1 cellular context compared by ENCODE assay signal in the genomic region with DNA sequence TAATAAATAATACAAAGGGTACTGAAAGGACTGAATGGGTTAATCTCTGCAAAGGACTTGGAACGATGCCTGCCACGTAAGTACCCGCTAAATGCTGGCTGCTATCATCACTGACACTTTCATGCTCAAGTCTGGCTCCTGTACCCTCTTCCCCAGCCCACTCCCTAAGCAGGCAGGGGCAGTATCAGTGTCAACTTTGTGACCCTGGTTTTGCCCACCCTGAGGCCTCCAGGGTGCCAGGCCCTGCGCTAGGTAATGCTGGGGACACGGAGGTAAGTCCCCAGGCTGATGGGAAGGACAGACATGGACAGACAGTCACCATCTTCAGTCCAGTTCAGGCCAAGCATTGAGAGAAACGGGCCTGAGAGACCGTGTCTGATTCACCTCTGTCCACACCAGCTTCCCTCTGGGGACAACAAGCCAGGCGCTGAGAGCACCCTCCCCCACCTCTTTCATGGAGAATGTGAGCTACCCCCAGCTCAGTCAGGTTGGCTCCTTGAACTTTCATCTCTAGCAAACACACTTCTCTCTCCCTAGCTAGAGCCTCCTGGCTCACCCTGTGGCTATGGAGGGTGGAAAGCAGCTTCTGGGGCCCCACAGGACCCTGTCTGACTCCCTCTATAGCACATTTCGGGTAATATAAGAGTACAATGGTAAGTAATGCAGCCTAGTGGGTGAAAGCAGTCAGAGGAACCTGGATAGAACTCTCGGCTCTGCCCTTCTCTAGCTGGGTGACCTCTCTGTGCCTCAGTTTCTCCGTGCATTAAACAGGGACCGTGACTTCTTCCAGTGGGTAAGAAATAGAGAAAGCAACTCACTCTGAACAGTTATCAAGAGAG.
A peak's percentile ranks its signal among the peaks of the same experiment; 100 is the strongest.
TF ChIP-seq lines count a peak whose summit lies in the region.

No MANE protein-coding gene starts in this region.

TF ChIP-seq in HepG2, 621 proteins besides CTCF, POLR2A, EP300 and RAD21 (continued from another document and continues in another):
- no peak for TF ChIP-seq ZNF644 (CRISPR knock-in tag; IDR thresholded peaks at IDR 0.05; ENCODE audit: low read depth)
- TF ChIP-seq, protein P1, sequence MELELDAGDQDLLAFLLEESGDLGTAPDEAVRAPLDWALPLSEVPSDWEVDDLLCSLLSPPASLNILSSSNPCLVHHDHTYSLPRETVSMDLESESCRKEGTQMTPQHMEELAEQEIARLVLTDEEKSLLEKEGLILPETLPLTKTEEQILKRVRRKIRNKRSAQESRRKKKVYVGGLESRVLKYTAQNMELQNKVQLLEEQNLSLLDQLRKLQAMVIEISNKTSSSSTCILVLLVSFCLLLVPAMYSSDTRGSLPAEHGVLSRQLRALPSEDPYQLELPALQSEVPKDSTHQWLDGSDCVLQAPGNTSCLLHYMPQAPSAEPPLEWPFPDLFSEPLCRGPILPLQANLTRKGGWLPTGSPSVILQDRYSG (CRISPR knock-in tag; IDR thresholded peaks at IDR 0.05) = no peak; the same call in 1 of the 2 replicates
- TF ChIP-seq, protein P2, sequence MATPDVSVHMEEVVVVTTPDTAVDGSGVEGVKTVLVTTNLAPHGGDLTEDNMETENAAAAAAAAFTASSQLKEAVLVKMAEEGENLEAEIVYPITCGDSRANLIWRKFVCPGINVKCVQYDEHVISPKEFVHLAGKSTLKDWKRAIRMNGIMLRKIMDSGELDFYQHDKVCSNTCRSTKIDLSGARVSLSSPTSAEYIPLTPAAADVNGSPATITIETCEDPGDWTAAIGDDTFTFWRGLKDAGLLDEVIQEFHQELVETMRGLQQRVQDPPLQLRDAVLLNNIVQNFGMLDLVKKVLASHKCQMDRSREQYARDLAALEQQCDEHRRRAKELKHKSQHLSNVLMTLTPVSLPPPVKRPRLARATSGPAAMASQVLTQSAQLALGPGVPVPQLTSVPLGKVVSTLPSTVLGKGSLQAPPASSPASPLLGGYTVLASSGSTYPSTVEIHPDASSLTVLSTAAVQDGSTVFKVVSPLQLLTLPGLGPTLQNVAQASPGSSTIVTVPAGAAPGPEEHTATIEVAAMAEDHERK (CRISPR knock-in tag; IDR thresholded peaks at IDR 0.05; ENCODE audit: low read depth) = no peak
- TF ChIP-seq, protein P3, sequence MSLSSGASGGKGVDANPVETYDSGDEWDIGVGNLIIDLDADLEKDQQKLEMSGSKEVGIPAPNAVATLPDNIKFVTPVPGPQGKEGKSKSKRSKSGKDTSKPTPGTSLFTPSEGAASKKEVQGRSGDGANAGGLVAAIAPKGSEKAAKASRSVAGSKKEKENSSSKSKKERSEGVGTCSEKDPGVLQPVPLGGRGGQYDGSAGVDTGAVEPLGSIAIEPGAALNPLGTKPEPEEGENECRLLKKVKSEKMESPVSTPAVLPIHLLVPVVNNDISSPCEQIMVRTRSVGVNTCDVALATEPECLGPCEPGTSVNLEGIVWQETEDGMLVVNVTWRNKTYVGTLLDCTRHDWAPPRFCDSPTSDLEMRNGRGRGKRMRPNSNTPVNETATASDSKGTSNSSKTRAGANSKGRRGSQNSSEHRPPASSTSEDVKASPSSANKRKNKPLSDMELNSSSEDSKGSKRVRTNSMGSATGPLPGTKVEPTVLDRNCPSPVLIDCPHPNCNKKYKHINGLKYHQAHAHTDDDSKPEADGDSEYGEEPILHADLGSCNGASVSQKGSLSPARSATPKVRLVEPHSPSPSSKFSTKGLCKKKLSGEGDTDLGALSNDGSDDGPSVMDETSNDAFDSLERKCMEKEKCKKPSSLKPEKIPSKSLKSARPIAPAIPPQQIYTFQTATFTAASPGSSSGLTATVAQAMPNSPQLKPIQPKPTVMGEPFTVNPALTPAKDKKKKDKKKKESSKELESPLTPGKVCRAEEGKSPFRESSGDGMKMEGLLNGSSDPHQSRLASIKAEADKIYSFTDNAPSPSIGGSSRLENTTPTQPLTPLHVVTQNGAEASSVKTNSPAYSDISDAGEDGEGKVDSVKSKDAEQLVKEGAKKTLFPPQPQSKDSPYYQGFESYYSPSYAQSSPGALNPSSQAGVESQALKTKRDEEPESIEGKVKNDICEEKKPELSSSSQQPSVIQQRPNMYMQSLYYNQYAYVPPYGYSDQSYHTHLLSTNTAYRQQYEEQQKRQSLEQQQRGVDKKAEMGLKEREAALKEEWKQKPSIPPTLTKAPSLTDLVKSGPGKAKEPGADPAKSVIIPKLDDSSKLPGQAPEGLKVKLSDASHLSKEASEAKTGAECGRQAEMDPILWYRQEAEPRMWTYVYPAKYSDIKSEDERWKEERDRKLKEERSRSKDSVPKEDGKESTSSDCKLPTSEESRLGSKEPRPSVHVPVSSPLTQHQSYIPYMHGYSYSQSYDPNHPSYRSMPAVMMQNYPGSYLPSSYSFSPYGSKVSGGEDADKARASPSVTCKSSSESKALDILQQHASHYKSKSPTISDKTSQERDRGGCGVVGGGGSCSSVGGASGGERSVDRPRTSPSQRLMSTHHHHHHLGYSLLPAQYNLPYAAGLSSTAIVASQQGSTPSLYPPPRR (CRISPR knock-in tag; IDR thresholded peaks at IDR 0.05; ENCODE audit: borderline replicate concordance) = peak; percentile 56; the same call in 1 of the 2 replicates
- peak; percentile 24 for TF ChIP-seq SMC3 (IDR thresholded peaks at IDR 0.05; ENCODE audit: low read length)
- TF ChIP-seq ZNF17 (CRISPR knock-in tag; IDR thresholded peaks at IDR 0.05) = no peak
- no peak for TF ChIP-seq ZNF232 (CRISPR knock-in tag; IDR thresholded peaks at IDR 0.05; ENCODE audit: borderline replicate concordance)
- TF ChIP-seq NFE2L1 (CRISPR knock-in tag; IDR thresholded peaks at IDR 0.05; ENCODE audit: borderline replicate concordance) = no peak
- TF ChIP-seq JARID2 (CRISPR knock-in tag; IDR thresholded peaks at IDR 0.05; ENCODE audit: insufficient replicate concordance) = no peak
- TF ChIP-seq, protein P4, sequence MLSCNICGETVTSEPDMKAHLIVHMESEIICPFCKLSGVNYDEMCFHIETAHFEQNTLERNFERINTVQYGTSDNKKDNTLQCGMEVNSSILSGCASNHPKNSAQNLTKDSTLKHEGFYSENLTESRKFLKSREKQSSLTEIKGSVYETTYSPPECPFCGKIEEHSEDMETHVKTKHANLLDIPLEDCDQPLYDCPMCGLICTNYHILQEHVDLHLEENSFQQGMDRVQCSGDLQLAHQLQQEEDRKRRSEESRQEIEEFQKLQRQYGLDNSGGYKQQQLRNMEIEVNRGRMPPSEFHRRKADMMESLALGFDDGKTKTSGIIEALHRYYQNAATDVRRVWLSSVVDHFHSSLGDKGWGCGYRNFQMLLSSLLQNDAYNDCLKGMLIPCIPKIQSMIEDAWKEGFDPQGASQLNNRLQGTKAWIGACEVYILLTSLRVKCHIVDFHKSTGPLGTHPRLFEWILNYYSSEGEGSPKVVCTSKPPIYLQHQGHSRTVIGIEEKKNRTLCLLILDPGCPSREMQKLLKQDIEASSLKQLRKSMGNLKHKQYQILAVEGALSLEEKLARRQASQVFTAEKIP (CRISPR knock-in tag; IDR thresholded peaks at IDR 0.05; ENCODE audit: borderline replicate concordance) = no peak
- TF ChIP-seq ARHGAP35 (CRISPR knock-in tag; IDR thresholded peaks at IDR 0.05; ENCODE audit: borderline replicate concordance) = no peak
- TF ChIP-seq ZNF547 (CRISPR knock-in tag; IDR thresholded peaks at IDR 0.05) = no peak; the same call in 1 of the 2 replicates
- no peak for TF ChIP-seq ZNF570 (CRISPR knock-in tag; IDR thresholded peaks at IDR 0.05; ENCODE audit: borderline replicate concordance)
- TF ChIP-seq, protein P5, sequence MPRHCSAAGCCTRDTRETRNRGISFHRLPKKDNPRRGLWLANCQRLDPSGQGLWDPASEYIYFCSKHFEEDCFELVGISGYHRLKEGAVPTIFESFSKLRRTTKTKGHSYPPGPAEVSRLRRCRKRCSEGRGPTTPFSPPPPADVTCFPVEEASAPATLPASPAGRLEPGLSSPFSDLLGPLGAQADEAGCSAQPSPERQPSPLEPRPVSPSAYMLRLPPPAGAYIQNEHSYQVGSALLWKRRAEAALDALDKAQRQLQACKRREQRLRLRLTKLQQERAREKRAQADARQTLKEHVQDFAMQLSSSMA (CRISPR knock-in tag; IDR thresholded peaks at IDR 0.05) = no peak
- no peak for TF ChIP-seq SNAI1 (CRISPR knock-in tag; IDR thresholded peaks at IDR 0.05; ENCODE audit: borderline replicate concordance)
- 0 out of 2 replicates have a peak, but pooled peaks have one; percentile 10 for TF ChIP-seq NFE2L2 (IDR thresholded peaks at IDR 0.05; ENCODE audit: low read length)
- peak; percentile 89 for TF ChIP-seq RBFOX2 (IDR thresholded peaks at IDR 0.05; ENCODE audit: low read depth, low read length)
- TF ChIP-seq DR1 (CRISPR knock-in tag; IDR thresholded peaks at IDR 0.05) = peak; percentile 75
- TF ChIP-seq, protein P6, sequence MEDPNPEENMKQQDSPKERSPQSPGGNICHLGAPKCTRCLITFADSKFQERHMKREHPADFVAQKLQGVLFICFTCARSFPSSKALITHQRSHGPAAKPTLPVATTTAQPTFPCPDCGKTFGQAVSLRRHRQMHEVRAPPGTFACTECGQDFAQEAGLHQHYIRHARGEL (CRISPR knock-in tag; IDR thresholded peaks at IDR 0.05) = no peak
- TF ChIP-seq ZNF230 (CRISPR knock-in tag; IDR thresholded peaks at IDR 0.05) = no peak
- no peak for TF ChIP-seq ZNF563 (CRISPR knock-in tag; IDR thresholded peaks at IDR 0.05)
- TF ChIP-seq, protein P7, sequence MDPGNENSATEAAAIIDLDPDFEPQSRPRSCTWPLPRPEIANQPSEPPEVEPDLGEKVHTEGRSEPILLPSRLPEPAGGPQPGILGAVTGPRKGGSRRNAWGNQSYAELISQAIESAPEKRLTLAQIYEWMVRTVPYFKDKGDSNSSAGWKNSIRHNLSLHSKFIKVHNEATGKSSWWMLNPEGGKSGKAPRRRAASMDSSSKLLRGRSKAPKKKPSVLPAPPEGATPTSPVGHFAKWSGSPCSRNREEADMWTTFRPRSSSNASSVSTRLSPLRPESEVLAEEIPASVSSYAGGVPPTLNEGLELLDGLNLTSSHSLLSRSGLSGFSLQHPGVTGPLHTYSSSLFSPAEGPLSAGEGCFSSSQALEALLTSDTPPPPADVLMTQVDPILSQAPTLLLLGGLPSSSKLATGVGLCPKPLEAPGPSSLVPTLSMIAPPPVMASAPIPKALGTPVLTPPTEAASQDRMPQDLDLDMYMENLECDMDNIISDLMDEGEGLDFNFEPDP (CRISPR knock-in tag; conservative IDR thresholded peaks at IDR 0.05) = no peak
- no peak for TF ChIP-seq SP140L (CRISPR knock-in tag; IDR thresholded peaks at IDR 0.05; ENCODE audit: borderline replicate concordance)
- no peak; the same call in none of the 2 replicates for TF ChIP-seq ZNF670 (CRISPR knock-in tag; IDR thresholded peaks at IDR 0.05; ENCODE audit: borderline replicate concordance)
- TF ChIP-seq, protein P8, sequence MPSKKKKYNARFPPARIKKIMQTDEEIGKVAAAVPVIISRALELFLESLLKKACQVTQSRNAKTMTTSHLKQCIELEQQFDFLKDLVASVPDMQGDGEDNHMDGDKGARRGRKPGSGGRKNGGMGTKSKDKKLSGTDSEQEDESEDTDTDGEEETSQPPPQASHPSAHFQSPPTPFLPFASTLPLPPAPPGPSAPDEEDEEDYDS (CRISPR knock-in tag; IDR thresholded peaks at IDR 0.05) = peak; percentile 85
- TF ChIP-seq, protein P9, sequence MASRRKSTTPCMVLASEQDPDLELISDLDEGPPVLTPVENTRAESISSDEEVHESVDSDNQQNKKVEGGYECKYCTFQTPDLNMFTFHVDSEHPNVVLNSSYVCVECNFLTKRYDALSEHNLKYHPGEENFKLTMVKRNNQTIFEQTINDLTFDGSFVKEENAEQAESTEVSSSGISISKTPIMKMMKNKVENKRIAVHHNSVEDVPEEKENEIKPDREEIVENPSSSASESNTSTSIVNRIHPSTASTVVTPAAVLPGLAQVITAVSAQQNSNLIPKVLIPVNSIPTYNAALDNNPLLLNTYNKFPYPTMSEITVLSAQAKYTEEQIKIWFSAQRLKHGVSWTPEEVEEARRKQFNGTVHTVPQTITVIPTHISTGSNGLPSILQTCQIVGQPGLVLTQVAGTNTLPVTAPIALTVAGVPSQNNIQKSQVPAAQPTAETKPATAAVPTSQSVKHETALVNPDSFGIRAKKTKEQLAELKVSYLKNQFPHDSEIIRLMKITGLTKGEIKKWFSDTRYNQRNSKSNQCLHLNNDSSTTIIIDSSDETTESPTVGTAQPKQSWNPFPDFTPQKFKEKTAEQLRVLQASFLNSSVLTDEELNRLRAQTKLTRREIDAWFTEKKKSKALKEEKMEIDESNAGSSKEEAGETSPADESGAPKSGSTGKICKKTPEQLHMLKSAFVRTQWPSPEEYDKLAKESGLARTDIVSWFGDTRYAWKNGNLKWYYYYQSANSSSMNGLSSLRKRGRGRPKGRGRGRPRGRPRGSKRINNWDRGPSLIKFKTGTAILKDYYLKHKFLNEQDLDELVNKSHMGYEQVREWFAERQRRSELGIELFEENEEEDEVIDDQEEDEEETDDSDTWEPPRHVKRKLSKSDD (CRISPR knock-in tag; IDR thresholded peaks at IDR 0.05; ENCODE audit: low read depth) = peak; percentile 56
- TF ChIP-seq, protein P10, sequence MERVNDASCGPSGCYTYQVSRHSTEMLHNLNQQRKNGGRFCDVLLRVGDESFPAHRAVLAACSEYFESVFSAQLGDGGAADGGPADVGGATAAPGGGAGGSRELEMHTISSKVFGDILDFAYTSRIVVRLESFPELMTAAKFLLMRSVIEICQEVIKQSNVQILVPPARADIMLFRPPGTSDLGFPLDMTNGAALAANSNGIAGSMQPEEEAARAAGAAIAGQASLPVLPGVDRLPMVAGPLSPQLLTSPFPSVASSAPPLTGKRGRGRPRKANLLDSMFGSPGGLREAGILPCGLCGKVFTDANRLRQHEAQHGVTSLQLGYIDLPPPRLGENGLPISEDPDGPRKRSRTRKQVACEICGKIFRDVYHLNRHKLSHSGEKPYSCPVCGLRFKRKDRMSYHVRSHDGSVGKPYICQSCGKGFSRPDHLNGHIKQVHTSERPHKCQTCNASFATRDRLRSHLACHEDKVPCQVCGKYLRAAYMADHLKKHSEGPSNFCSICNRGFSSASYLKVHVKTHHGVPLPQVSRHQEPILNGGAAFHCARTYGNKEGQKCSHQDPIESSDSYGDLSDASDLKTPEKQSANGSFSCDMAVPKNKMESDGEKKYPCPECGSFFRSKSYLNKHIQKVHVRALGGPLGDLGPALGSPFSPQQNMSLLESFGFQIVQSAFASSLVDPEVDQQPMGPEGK (CRISPR knock-in tag; IDR thresholded peaks at IDR 0.05) = peak; percentile 85
- no peak for TF ChIP-seq FOXA1 (IDR thresholded peaks at IDR 0.05)
- TF ChIP-seq FOXA1 (CRISPR knock-in tag; IDR thresholded peaks at IDR 0.05) = peak; percentile 78
- TF ChIP-seq ZNF292 (CRISPR knock-in tag; IDR thresholded peaks at IDR 0.05; ENCODE audit: borderline replicate concordance, low read depth) = no peak
- TF ChIP-seq, protein P11, sequence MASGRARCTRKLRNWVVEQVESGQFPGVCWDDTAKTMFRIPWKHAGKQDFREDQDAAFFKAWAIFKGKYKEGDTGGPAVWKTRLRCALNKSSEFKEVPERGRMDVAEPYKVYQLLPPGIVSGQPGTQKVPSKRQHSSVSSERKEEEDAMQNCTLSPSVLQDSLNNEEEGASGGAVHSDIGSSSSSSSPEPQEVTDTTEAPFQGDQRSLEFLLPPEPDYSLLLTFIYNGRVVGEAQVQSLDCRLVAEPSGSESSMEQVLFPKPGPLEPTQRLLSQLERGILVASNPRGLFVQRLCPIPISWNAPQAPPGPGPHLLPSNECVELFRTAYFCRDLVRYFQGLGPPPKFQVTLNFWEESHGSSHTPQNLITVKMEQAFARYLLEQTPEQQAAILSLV (CRISPR knock-in tag; IDR thresholded peaks at IDR 0.05; ENCODE audit: borderline replicate concordance) = 0 out of 2 replicates have a peak, but pooled peaks have one; percentile 47
